8 cellular contexts compared by ENCODE assay signal in genomic region chr2:42169100-42169868, GRCh38. TPM values are rescaled to one million over a fixed set of nuclear protein-coding genes. Genes with fewer than 3 reads are reported as not detected.
DNase-seq lines count a peak whose midpoint lies in the region; ATAC-seq and TF ChIP-seq lines count a peak whose summit lies in the region.

EML4 (plus strand) TSS chr2:42169353; CDS start chr2:42169612, 259 bp downstream.

- H3K4me3 Mint-ChIP-seq in progenitor cell of endocrine pancreas (ENCODE audit: low read depth), result no peak within 1 kb of the TSS

- H3K9me3 Mint-ChIP-seq in progenitor cell of endocrine pancreas (ENCODE audit: low read depth), result no peaks in the 10 kb centered on the region

- ATAC-seq in HG02840 (IDR thresholded peaks at IDR 0.05; ENCODE audit: low FRiP score, unreplicated experiment), result peak; percentile 84

- in situ Hi-C loops in GM13977 (cut with MboI; ENCODE audit: low pct_unique_long_range_greater_than_20kb, low sequenced_read_pairs, unreplicated experiment), result no loop called here

- no peaks in the 10 kb centered on the region for H3K27me3 Mint-ChIP-seq in progenitor cell of endocrine pancreas

- peaks cover 32% of the 10 kb centered on the region for H3K4me1 ChIP-seq in left ventricle myocardium inferior

- H3K9me3 ChIP-seq in left ventricle myocardium inferior (replicated peaks), result no peaks in the 10 kb centered on the region

- intact Hi-C loops in T-helper 1 cell treated with Interleukin-12 subunit alpha and Interleukin-12 subunit beta and Interleukin-4 antibody, amounts not matched to agents 30 ng/mL and 1 ng/mL, for 36 hours (cut with micrococcal nuclease), result loop anchor here (1.0 kb wide), 7 partner anchors 36 to 641 kb away; partner anchors contain the start of gene COX7A2L
- intact Hi-C loops in left ventricle myocardium inferior (cut with micrococcal nuclease), result no loop called here

- H3K4me3 ChIP-seq in left ventricle myocardium inferior, result peak within 1 kb of the TSS; percentile 78

- H3K36me3 ChIP-seq in left ventricle myocardium inferior, result no peaks in the 10 kb centered on the region

- H3K4me1 Mint-ChIP-seq in progenitor cell of endocrine pancreas (ENCODE audit: low read depth), result peaks cover 2% of the 10 kb centered on the region

- TF ChIP-seq CTCF in GM13977 (IDR thresholded peaks at IDR 0.05; ENCODE audit: extremely low read depth, insufficient read depth, missing control alignments) (no peak), left ventricle myocardium inferior (IDR thresholded peaks at IDR 0.05; ENCODE audit: borderline replicate concordance) (no peak), progenitor cell of endocrine pancreas (IDR thresholded peaks at IDR 0.05; ENCODE audit: unreplicated experiment) (no peak)

- peak; percentile 96 for DNase-seq in GM13977 (ENCODE audit: low spot score)
- peak; percentile 70 for DNase-seq in NCI-H146 treated with DMSO at 0.1 percent for 48 hours (lab: John Stamatoyannopoulos, UW; ENCODE audit: unreplicated experiment)
- DNase-seq in amniotic epithelial cell (ENCODE audit: low read depth), result peak; percentile 83
- peak; percentile 90 for DNase-seq in left ventricle myocardium inferior
- DNase-seq in progenitor cell of endocrine pancreas (ENCODE audit: low spot score, unreplicated experiment), result peak; percentile 91
- DNase-seq in ureter (ENCODE audit: low spot score), result peak; percentile 95

- peak within 1 kb of the TSS; percentile 78 for H3K27ac ChIP-seq in left ventricle myocardium inferior (replicated peaks)

- no peaks in the 10 kb centered on the region for H3K27me3 ChIP-seq in left ventricle myocardium inferior (ENCODE audit: low read depth)

- no peaks in the 10 kb centered on the region for H3K36me3 Mint-ChIP-seq in progenitor cell of endocrine pancreas (ENCODE audit: insufficient read depth)

- peak within 1 kb of the TSS; percentile 83 for H3K27ac Mint-ChIP-seq in progenitor cell of endocrine pancreas

RNA-seq across cellular contexts. Expression of gene EML4, which starts in this region (rescaled TPM):
- total RNA-seq in T-helper 1 cell treated with Interleukin-12 subunit alpha and Interleukin-12 subunit beta and Interleukin-4 antibody, amounts not matched to agents 30 ng/mL and 1 ng/mL, for 36 hours, result 108 and 109 TPM in 2 replicates
- total RNA-seq in left ventricle myocardium inferior, result 4.3 TPM
- total RNA-seq in progenitor cell of endocrine pancreas, result 75.7 and 79.1 TPM in 2 replicates
- total RNA-seq in ureter, result 99.1 TPM

Comparison
In these comparisons a context has a peak if more than half of its experiments do, and no peak if none do; other contexts are left out.
1. Peak in every context shown above with its lines: DNase-seq, ATAC-seq, H3K4me3 ChIP-seq and H3K27ac ChIP-seq.
2. RNA of gene EML4 (total RNA-seq): 108 to 109 TPM in T-helper 1 cell treated with Interleukin-12 subunit alpha and Interleukin-12 subunit beta and Interleukin-4 antibody, amounts not matched to agents 30 ng/mL and 1 ng/mL, for 36 hours, 99.1 TPM in ureter (single experiment) and 75.7 to 79.1 TPM in progenitor cell of endocrine pancreas; 4.3 TPM in left ventricle myocardium inferior (single experiment); every median in the first group is over 10 times any median in the second.